ENCODE assay signal across 10 cellular contexts in genomic region chr10:123139521-123140163, GRCh38. TPM values are rescaled to one million over a fixed set of nuclear protein-coding genes. Genes with fewer than 3 reads are reported as not detected.
A peak's percentile ranks its signal among the peaks of the same experiment; 100 is the strongest.
DNase-seq lines count a peak whose midpoint lies in the region; ATAC-seq and TF ChIP-seq lines count a peak whose summit lies in the region.
"Had no signal": no experiment of that assay in that cellular context is flagged by ENCODE, and none has a peak within 500 bp of the region (broad histone marks: within the 10 kb centered on the region; RNA-seq: fewer than 3 reads in every experiment).

No MANE protein-coding gene starts in this region.

- WGBS in SK-N-SH (ENCODE audit: low lambda C conversion rate) = 4% methylated on average over 30 of the region's 32 CpGs
- 4 to 14% (median 7%) methylated on average over 24 to 32 of the region's 32 CpGs for WGBS in spleen, 5 donors

- H3K27ac ChIP-seq in SK-N-SH (ENCODE audit: low read depth in 2 of 2, low read length in 1 of 2) (no peak overlapping the region), spleen (no peak overlapping the region)

- peak overlapping the region; percentile 20 for H3K4me3 Mint-ChIP-seq in activated CD4-positive, alpha-beta memory T cell treated with anti-CD3 and anti-CD28 coated beads for 36 hours
- no peak overlapping the region for H3K4me3 Mint-ChIP-seq in activated CD4-positive, alpha-beta memory T cell treated with anti-CD3 and anti-CD28 coated beads, Interleukin-2, amount 10 ng/mL, durations not matched to agents 7 days and 5 days
- H3K4me3 Mint-ChIP-seq: dendritic cell treated with granulocyte-macrophage colony-stimulating factor and Interleukin-4, amounts not matched to agents 40 ng/mL and 50 ng/mL, for 4 days had no signal

- H3K4me1 Mint-ChIP-seq in activated CD4-positive, alpha-beta memory T cell treated with anti-CD3 and anti-CD28 coated beads for 36 hours (ENCODE audit: low read depth) = peaks cover 36% of the 10 kb centered on the region
- peaks cover 32% of the 10 kb centered on the region for H3K4me1 Mint-ChIP-seq in activated CD4-positive, alpha-beta memory T cell treated with anti-CD3 and anti-CD28 coated beads, Interleukin-2, amount 10 ng/mL, durations not matched to agents 7 days and 5 days

- peaks cover 75% of the 10 kb centered on the region for H3K27me3 Mint-ChIP-seq in activated CD4-positive, alpha-beta memory T cell treated with anti-CD3 and anti-CD28 coated beads for 36 hours
- peaks cover 82% of the 10 kb centered on the region for H3K27me3 Mint-ChIP-seq in activated CD4-positive, alpha-beta memory T cell treated with anti-CD3 and anti-CD28 coated beads, Interleukin-2, amount 10 ng/mL, durations not matched to agents 7 days and 5 days

- no peak overlapping the region for H3K27ac Mint-ChIP-seq in activated CD4-positive, alpha-beta memory T cell treated with anti-CD3 and anti-CD28 coated beads for 36 hours
- H3K27ac Mint-ChIP-seq in activated CD4-positive, alpha-beta memory T cell treated with anti-CD3 and anti-CD28 coated beads, Interleukin-2, amount 10 ng/mL, durations not matched to agents 7 days and 5 days = no peak overlapping the region
- H3K27ac Mint-ChIP-seq: dendritic cell treated with granulocyte-macrophage colony-stimulating factor and Interleukin-4, amounts not matched to agents 40 ng/mL and 50 ng/mL, for 4 days had no signal

- H4K20me1 ChIP-seq in SK-N-SH (ENCODE audit: insufficient read depth) = 0 out of 2 replicates have a peak, but pooled peaks cover 4% of the 10 kb centered on the region

- H3K9me2 ChIP-seq in SK-N-SH = no peaks in the 10 kb centered on the region

- no peaks in the 10 kb centered on the region for H3F3A ChIP-seq in SK-N-SH (replicated peaks; ENCODE audit: insufficient read depth)

- H3K4me3 ChIP-seq in SK-N-SH (ENCODE audit: low read depth in 2 of 2, low read length in 1 of 2) (no peak overlapping the region), iPS-15b (ENCODE audit: low read depth, low read length) (peak overlapping the region; percentile 45), spleen (peak overlapping the region in 2 of 8 donors; percentile 4 to 24), foreskin fibroblast (ENCODE audit: low read depth in 1 of 2, low read length in 2 of 2) (no peak overlapping the region)

- H3K27me3 ChIP-seq in SK-N-SH (ENCODE audit: insufficient read depth) (peaks cover 96% of the 10 kb centered on the region), iPS-15b (ENCODE audit: control insufficient read depth, insufficient read depth, low read length) (peaks cover 94% of the 10 kb centered on the region), spleen (replicated peaks in 1 of 7) (peaks cover 44 to 100% (median 100%) of the 10 kb centered on the region in 7 donors)

- H3K9me3 Mint-ChIP-seq in activated CD4-positive, alpha-beta memory T cell treated with anti-CD3 and anti-CD28 coated beads for 36 hours = no peaks in the 10 kb centered on the region
- no peaks in the 10 kb centered on the region for H3K9me3 Mint-ChIP-seq in activated CD4-positive, alpha-beta memory T cell treated with anti-CD3 and anti-CD28 coated beads, Interleukin-2, amount 10 ng/mL, durations not matched to agents 7 days and 5 days
- H3K9me3 Mint-ChIP-seq: dendritic cell treated with granulocyte-macrophage colony-stimulating factor and Interleukin-4, amounts not matched to agents 40 ng/mL and 50 ng/mL, for 4 days had no signal

- H3K4me1 ChIP-seq in SK-N-SH (ENCODE audit: control insufficient read depth in 1 of 2, insufficient read depth in 2 of 2, low read depth in 1 of 2, low read length in 1 of 2) = peaks cover 0 to 4% of the 10 kb centered on the region in 2 experiments; a peak in 1 of 4 replicates
- peaks cover 4% of the 10 kb centered on the region for H3K4me1 ChIP-seq in iPS-15b (ENCODE audit: control insufficient read depth, insufficient read depth, low read length)
- H3K4me1 ChIP-seq in spleen = peaks cover 27 to 78% (median 65%) of the 10 kb centered on the region in 6 donors

- no peaks in the 10 kb centered on the region for H3K36me3 ChIP-seq in SK-N-SH (replicated peaks in 1 of 2; ENCODE audit: control insufficient read depth in 1 of 2, insufficient read depth in 2 of 2, low read length in 1 of 2)
- no peaks in the 10 kb centered on the region for H3K36me3 ChIP-seq in iPS-15b (ENCODE audit: control insufficient read depth, insufficient read depth, low read length)
- H3K36me3 ChIP-seq in spleen = no peaks in the 10 kb centered on the region

- POLR2A ChIA-PET in activated CD4-positive, alpha-beta memory T cell treated with anti-CD3 and anti-CD28 coated beads for 36 hours (lab: Charles Lee) = no interaction called here
- POLR2A ChIA-PET in activated CD4-positive, alpha-beta memory T cell treated with anti-CD3 and anti-CD28 coated beads, Interleukin-2, amount 10 ng/mL, durations not matched to agents 7 days and 5 days (lab: Charles Lee) = interaction anchor here (1.4 to 3.7 kb wide), 2 partner anchors 11 to 14 kb away, joined by 5 to 27 read pairs; partner anchors contain the start of gene BUB3
- POLR2A ChIA-PET in SK-N-SH (lab: Yijun Ruan, JAX) = no interaction called here

- H3K9ac ChIP-seq in SK-N-SH (no peak overlapping the region), iPS-15b (ENCODE audit: low read depth, low read length) (no peak overlapping the region)

- DNase-seq in activated CD4-positive, alpha-beta memory T cell treated with anti-CD3 and anti-CD28 coated beads for 36 hours = no peak
- DNase-seq in activated CD4-positive, alpha-beta memory T cell treated with anti-CD3 and anti-CD28 coated beads, Interleukin-2, amount 10 ng/mL, durations not matched to agents 7 days and 5 days = no peak
- no peak for DNase-seq in SK-N-SH
- peak; percentile 13 for DNase-seq in stimulated activated naive CD8-positive, alpha-beta T cell treated with anti-CD3 and anti-CD28 coated beads, Interleukin-15, Interleukin-2, amounts not matched to agents 100 U/mL and 50 U/mL, for 24 hours
- no peak for DNase-seq in spleen
- DNase-seq in SW 1271 (lab: John Stamatoyannopoulos, UW) = no peak
- no peak for DNase-seq in foreskin fibroblast
- DNase-seq: AML-193 had no signal

- no peaks in the 10 kb centered on the region for H3K79me2 ChIP-seq in SK-N-SH (ENCODE audit: insufficient read depth)

- peaks cover 2% of the 10 kb centered on the region for H3K36me3 Mint-ChIP-seq in activated CD4-positive, alpha-beta memory T cell treated with anti-CD3 and anti-CD28 coated beads for 36 hours
- H3K36me3 Mint-ChIP-seq in activated CD4-positive, alpha-beta memory T cell treated with anti-CD3 and anti-CD28 coated beads, Interleukin-2, amount 10 ng/mL, durations not matched to agents 7 days and 5 days (ENCODE audit: low read depth) = peaks cover 11% of the 10 kb centered on the region

- no peak overlapping the region for H2AFZ ChIP-seq in SK-N-SH (ENCODE audit: low read depth)

- intact Hi-C loops in activated CD4-positive, alpha-beta memory T cell treated with anti-CD3 and anti-CD28 coated beads for 36 hours (cut with micrococcal nuclease) = loop anchor here (2.0 to 10.0 kb wide), 3 partner anchors 241 to 1305 kb away; partner anchors contain the start of gene CHST15
- intact Hi-C loops in spleen (cut with DNase I; ENCODE audit: low total_unique reads) = no loop called here

- CTCF ChIA-PET in activated CD4-positive, alpha-beta memory T cell treated with anti-CD3 and anti-CD28 coated beads for 36 hours (lab: Charles Lee) = interaction anchor here (2.8 kb wide), 1 partner anchor 11 kb away, joined by 22 read pairs; no protein-coding TSS in a partner anchor
- CTCF ChIA-PET in activated CD4-positive, alpha-beta memory T cell treated with anti-CD3 and anti-CD28 coated beads, Interleukin-2, amount 10 ng/mL, durations not matched to agents 7 days and 5 days (lab: Charles Lee) = interaction anchor here (1.8 to 3.7 kb wide), 2 partner anchors 11 to 14 kb away, joined by 4 to 21 read pairs; partner anchors contain the start of gene BUB3
- CTCF ChIA-PET in SK-N-SH (lab: Yijun Ruan, JAX) = interaction anchor here (0.6 to 4.9 kb wide), 15 partner anchors 8 to 957 kb away, joined by 3 to 31 read pairs (median 4); no protein-coding TSS in a partner anchor

- no peak for TF ChIP-seq CTCF in SK-N-SH (IDR thresholded peaks at IDR 0.05)
- no peak for TF ChIP-seq CTCF in spleen (IDR thresholded peaks at IDR 0.05 in 8 of 11, conservative IDR thresholded peaks at IDR 0.05 in 3 of 11)
- TF ChIP-seq CTCF in foreskin fibroblast (IDR thresholded peaks at IDR 0.05; ENCODE audit: low read depth, low read length) = no peak

- H3K9me3 ChIP-seq in SK-N-SH (no peaks in the 10 kb centered on the region), iPS-15b (ENCODE audit: control insufficient read depth, insufficient read depth, low read length) (no peaks in the 10 kb centered on the region), spleen (no peaks in the 10 kb centered on the region)

- ATAC-seq in stimulated activated naive CD8-positive, alpha-beta T cell treated with anti-CD3 and anti-CD28 coated beads, Interleukin-15, Interleukin-2, amounts not matched to agents 100 U/mL and 50 U/mL, for 24 hours = no peak

- no peak for TF ChIP-seq POLR2A in spleen (IDR thresholded peaks at IDR 0.05)

- no peak for TF ChIP-seq EP300 in SK-N-SH (IDR thresholded peaks at IDR 0.05; ENCODE audit: borderline replicate concordance in 1 of 2, low read depth in 1 of 2, low read length in 1 of 2)

- TF ChIP-seq RAD21 in SK-N-SH (IDR thresholded peaks at IDR 0.05; ENCODE audit: low read length) = no peak

- H3K4me2 ChIP-seq in SK-N-SH = no peak overlapping the region; the same call in 1 of the 2 replicates

RNA-seq across cellular contexts. Expression of gene HMX3, which starts 3.9 kb away (rescaled TPM):
- total RNA-seq in activated CD4-positive, alpha-beta memory T cell treated with anti-CD3 and anti-CD28 coated beads for 36 hours = under 1 TPM; 0.19 to 0.24 TPM
- total RNA-seq in activated CD4-positive, alpha-beta memory T cell treated with anti-CD3 and anti-CD28 coated beads, Interleukin-2, amount 10 ng/mL, durations not matched to agents 7 days and 5 days = not detected
- not detected in 2 replicates for polyA plus RNA-seq in SK-N-SH (2012; rRNA removed)
- not detected in 2 replicates for polyA plus RNA-seq in SK-N-SH (2012; cell fraction: cytosol; rRNA removed)
- not detected in 2 replicates for polyA plus RNA-seq in SK-N-SH (2012; cell fraction: nucleus; rRNA removed)
- total RNA-seq in spleen = not detected
- not detected for polyA plus RNA-seq in spleen

RNA-seq across cellular contexts. Expression of gene HMX2, which starts 8.3 kb away (rescaled TPM):
- under 1 TPM; 0.31 to 0.43 TPM for total RNA-seq in activated CD4-positive, alpha-beta memory T cell treated with anti-CD3 and anti-CD28 coated beads for 36 hours
- total RNA-seq in activated CD4-positive, alpha-beta memory T cell treated with anti-CD3 and anti-CD28 coated beads, Interleukin-2, amount 10 ng/mL, durations not matched to agents 7 days and 5 days = not detected
- polyA plus RNA-seq in SK-N-SH (2012; rRNA removed) (not detected in 2 replicates), spleen (under 1 TPM in 1 of 3 donors, not detected in 2; 0.08 TPM)
- not detected in 2 replicates for polyA plus RNA-seq in SK-N-SH (2012; cell fraction: cytosol; rRNA removed)
- not detected in 2 replicates for polyA plus RNA-seq in SK-N-SH (2012; cell fraction: nucleus; rRNA removed)
- not detected for total RNA-seq in spleen

RNA-seq across cellular contexts. Expression of gene BUB3, which starts 14.6 kb away (rescaled TPM):
- total RNA-seq in activated CD4-positive, alpha-beta memory T cell treated with anti-CD3 and anti-CD28 coated beads for 36 hours = 100 to 1,000 TPM; 259 to 265 TPM
- 100 to 1,000 TPM; 266 to 275 TPM for total RNA-seq in activated CD4-positive, alpha-beta memory T cell treated with anti-CD3 and anti-CD28 coated beads, Interleukin-2, amount 10 ng/mL, durations not matched to agents 7 days and 5 days
- polyA plus RNA-seq in SK-N-SH (2012; rRNA removed) (202 and 209 TPM in 2 replicates), spleen (10 to 100 TPM; 33.7 to 65.1 (median 62.2) TPM)
- 122 and 171 TPM in 2 replicates for polyA plus RNA-seq in SK-N-SH (2012; cell fraction: cytosol; rRNA removed)
- polyA plus RNA-seq in SK-N-SH (2012; cell fraction: nucleus; rRNA removed) = 193 and 249 TPM in 2 replicates
- total RNA-seq in spleen = 100 to 1,000 TPM in 4 of 7 donors, 10 to 100 TPM in 3; 94.2 to 193 (median 111) TPM
